Comparison of ENCODE assay signal across 13 cellular contexts in genomic region chr20:54221383-54221782, GRCh38. TPM values are rescaled to one million over a fixed set of nuclear protein-coding genes. Genes with fewer than 3 reads are reported as not detected.
DNase-seq lines count a peak whose midpoint lies in the region; ATAC-seq, FAIRE-seq and TF ChIP-seq lines count a peak whose summit lies in the region.
"Had no signal": no experiment of that assay in that cellular context is flagged by ENCODE, and none has a peak within 500 bp of the region (broad histone marks: within the 10 kb centered on the region; RNA-seq: fewer than 3 reads in every experiment).

No MANE protein-coding gene starts in this region.

- POLR2A ChIA-PET in WTC11 (lab: Charles Lee) = no interaction called here

- intact Hi-C loops in mucosa of descending colon (cut with DNase I, micrococcal nuclease) = loop anchor here (10.0 kb wide), 1 partner anchor 423 kb away; no protein-coding TSS in a partner anchor

- H3K4me3 ChIP-seq in mucosa of descending colon (no peak overlapping the region), small intestine (ENCODE audit: low read depth in 1 of 2, low read length in 2 of 2) (no peak overlapping the region)

- H3K4me1 Mint-ChIP-seq in WTC11 = peaks cover 37% of the 10 kb centered on the region

- no peak for FAIRE-seq in small intestine (lab: Jason Lieb, UNC)
- FAIRE-seq: A204.1, H1 had no signal

- H3K27me3 ChIP-seq in small intestine (ENCODE audit: control insufficient read depth in 2 of 2, insufficient read depth in 2 of 2, low read length in 2 of 2) = no peaks in the 10 kb centered on the region

- H3K4me3 Mint-ChIP-seq in WTC11 = no peak overlapping the region

- no peak overlapping the region for H3K27ac ChIP-seq in small intestine (ENCODE audit: low read depth in 1 of 2, low read length in 1 of 2)

- CTCF ChIA-PET in WTC11 (lab: Charles Lee) = interaction anchor here (1.1 to 2.4 kb wide), 3 partner anchors 13 to 425 kb away, joined by 3 to 9 read pairs (median 5); partner anchors contain the start of gene PFDN4

- no peaks in the 10 kb centered on the region for H3K9me3 Mint-ChIP-seq in WTC11

- ATAC-seq in HG02759 (IDR thresholded peaks at IDR 0.05; ENCODE audit: unreplicated experiment) (peak; percentile 38), WTC11 (no peak), mucosa of descending colon (peak; percentile 26), HG03025 (IDR thresholded peaks at IDR 0.05; ENCODE audit: low FRiP score, unreplicated experiment) (no peak)
- ATAC-seq: right cardiac atrium had no signal

- H3K36me3 ChIP-seq in mucosa of descending colon (ENCODE audit: low read depth) (no peaks in the 10 kb centered on the region), small intestine (ENCODE audit: control insufficient read depth in 2 of 2, insufficient read depth in 2 of 2, low read length in 2 of 2) (peaks cover 2% of the 10 kb centered on the region in 2 donors)

- no peaks in the 10 kb centered on the region for H3K9me3 ChIP-seq in mucosa of descending colon
- H3K9me3 ChIP-seq in small intestine (ENCODE audit: control insufficient read depth, low read depth) = no peaks in the 10 kb centered on the region

- H3K4me1 ChIP-seq in mucosa of descending colon (ENCODE audit: low read depth) (no peaks in the 10 kb centered on the region), small intestine (ENCODE audit: control insufficient read depth in 2 of 2, insufficient read depth in 1 of 2, low read depth in 1 of 2, low read length in 1 of 2) (no peaks in the 10 kb centered on the region)

- DNase-seq in NCI-H2171 treated with DMSO at 0.1 percent for 48 hours (lab: John Stamatoyannopoulos, UW) (peak; percentile 5), NCI-H2171 (lab: John Stamatoyannopoulos, UW) (no peak), WTC11 (ENCODE audit: low spot score) (no peak), mucosa of descending colon (no peak), D341Med (ENCODE audit: low spot score) (no peak), small intestine (no peak)
- DNase-seq: left cardiac atrium, NCI-H2227 treated with DMSO at 0.1 percent for 48 hours, right cardiac atrium had no signal

- WGBS in small intestine, 3 donors = 74 to 85% (median 84%) methylated on average over 2 of the region's 2 CpGs

- H3K27me3 Mint-ChIP-seq in WTC11 (ENCODE audit: low read depth) = no peaks in the 10 kb centered on the region

- H3K27ac Mint-ChIP-seq in WTC11 = peak overlapping the region; percentile 85; the same call in 1 of the 2 replicates

- H3K36me3 Mint-ChIP-seq in WTC11 = peaks cover 11% of the 10 kb centered on the region

- TF ChIP-seq CTCF in WTC11 (IDR thresholded peaks at IDR 0.05) (no peak), mucosa of descending colon (IDR thresholded peaks at IDR 0.05) (no peak)

TF ChIP-seq in WTC11, 78 proteins besides CTCF, POLR2A, EP300 and RAD21:
- TF ChIP-seq CDX4 (CRISPR knock-in tag; IDR thresholded peaks at IDR 0.05; ENCODE audit: borderline replicate concordance) = no peak
- TF ChIP-seq USF1 (CRISPR knock-in tag; IDR thresholded peaks at IDR 0.05) = no peak
- no peak for TF ChIP-seq ARID4B (CRISPR knock-in tag; IDR thresholded peaks at IDR 0.05; ENCODE audit: borderline replicate concordance)

RNA-seq across cellular contexts. Expression of gene PFDN4, which starts 13.5 kb away (rescaled TPM):
- 90.1 to 94.4 TPM (median 90.5 TPM) in 3 replicates for total RNA-seq in WTC11 (2021)
- total RNA-seq in mucosa of descending colon = 10 to 100 TPM; 11.1 to 23.4 (median 22.0) TPM
- 10 to 100 TPM; 25.9 to 65.3 (median 43.0) TPM for polyA plus RNA-seq in small intestine

RNA-seq across cellular contexts. Expression of gene CYP24A1, which starts 47.6 kb away (rescaled TPM):
- total RNA-seq in WTC11 (2021) = not detected in 3 replicates
- total RNA-seq in mucosa of descending colon = not detected
- under 1 TPM in 1 of 3 donors, not detected in 2; 0.03 TPM for polyA plus RNA-seq in small intestine
- total RNA-seq: H1, left cardiac atrium, right cardiac atrium had no signal
- polyA plus RNA-seq: H1, right cardiac atrium had no signal

Comparison
In these comparisons a context has a peak if more than half of its experiments do, and no peak if none do; other contexts are left out.
1. ATAC-seq: peak in HG02759 (single experiment) and mucosa of descending colon (single experiment); none in WTC11 (single experiment) and HG03025 (single experiment).